ENCODE assay signal across 25 cellular contexts in genomic region chr6:135638108-135638507, GRCh38.
"Had no signal": no experiment of that assay in that cellular context is flagged by ENCODE, and none has a peak within 500 bp of the region (broad histone marks: within the 10 kb centered on the region; RNA-seq: fewer than 3 reads in every experiment).

No MANE protein-coding gene starts in this region.

- H3K79me2 ChIP-seq: hepatocyte had no signal

- H3K4me1 ChIP-seq: left ventricle myocardium inferior, lower lobe of right lung, neural progenitor cell, right atrium auricular region, sigmoid colon, suprapubic skin, thyroid gland, uterus had no signal

- H3K27ac ChIP-seq: dorsolateral prefrontal cortex, hepatocyte, left ventricle myocardium inferior, lower lobe of right lung, neural progenitor cell, ovary, right atrium auricular region, sigmoid colon, skin epidermis, suprapubic skin, thyroid gland, uterus had no signal

- H2AFZ ChIP-seq: hepatocyte, neural progenitor cell had no signal

- H3K4me1 Mint-ChIP-seq: memory B cell, neural progenitor cell had no signal

- H3K36me3 ChIP-seq: left ventricle myocardium inferior, lower lobe of right lung, neural progenitor cell, ovary, right atrium auricular region, sigmoid colon, suprapubic skin, thyroid gland, uterus had no signal

- H3K4me3 Mint-ChIP-seq: memory B cell; natural killer cell treated with Interleukin-12 subunit alpha and Interleukin-12 subunit beta and Interleukin-15 and Interleukin-18, amount 100 ng/mL, for 72 hours; neural progenitor cell; type B pancreatic cell had no signal

- H3K9ac ChIP-seq: neural progenitor cell had no signal

- ATAC-seq: left cardiac atrium; lower lobe of right lung; natural killer cell treated with Interleukin-12 subunit alpha and Interleukin-12 subunit beta and Interleukin-15 and Interleukin-18, amount 100 ng/mL, for 72 hours had no signal

- H3K27me3 ChIP-seq: dorsolateral prefrontal cortex, hepatocyte, neural progenitor cell, ovary, right atrium auricular region, sigmoid colon, suprapubic skin, thyroid gland, uterus had no signal

- H3K9me3 Mint-ChIP-seq: memory B cell, neural progenitor cell, type B pancreatic cell had no signal

- DNase-seq: dorsolateral prefrontal cortex; effector CD8-positive, alpha-beta T cell; foreskin melanocyte; head of caudate nucleus; kidney; left cardiac atrium; left ventricle myocardium inferior; lower lobe of right lung; midbrain; nucleus accumbens; ovary; sigmoid colon; stimulated activated CD4-positive, alpha-beta T cell treated with anti-CD3 and anti-CD28 coated beads, Interleukin-2, amount 100 ng/mL, for 24 hours; stimulated activated CD4-positive, alpha-beta T cell treated with anti-CD3 and anti-CD28 coated beads, Interleukin-4, amount 100 ng/mL, for 4 hours; stimulated activated naive CD4-positive, alpha-beta T cell; thyroid gland; uterus had no signal

- H3K9me3 ChIP-seq: left ventricle myocardium inferior, lower lobe of right lung, ovary, right atrium auricular region, sigmoid colon, suprapubic skin, thyroid gland, uterus had no signal

- H3K4me2 ChIP-seq: hepatocyte, neural progenitor cell had no signal

- H3K27ac Mint-ChIP-seq: memory B cell; natural killer cell treated with Interleukin-12 subunit alpha and Interleukin-12 subunit beta and Interleukin-15 and Interleukin-18, amount 100 ng/mL, for 72 hours; neural progenitor cell; type B pancreatic cell had no signal

- FAIRE-seq: kidney had no signal

- H3K4me3 ChIP-seq: dorsolateral prefrontal cortex, hepatocyte, left ventricle myocardium inferior, lower lobe of right lung, neural progenitor cell, ovary, right atrium auricular region, sigmoid colon, skin epidermis, suprapubic skin, thyroid gland, uterus had no signal

- H3K36me3 Mint-ChIP-seq: memory B cell; natural killer cell treated with Interleukin-12 subunit alpha and Interleukin-12 subunit beta and Interleukin-15 and Interleukin-18, amount 100 ng/mL, for 72 hours; neural progenitor cell; type B pancreatic cell had no signal
